1 cellular context compared by ENCODE assay signal in the genomic region with DNA sequence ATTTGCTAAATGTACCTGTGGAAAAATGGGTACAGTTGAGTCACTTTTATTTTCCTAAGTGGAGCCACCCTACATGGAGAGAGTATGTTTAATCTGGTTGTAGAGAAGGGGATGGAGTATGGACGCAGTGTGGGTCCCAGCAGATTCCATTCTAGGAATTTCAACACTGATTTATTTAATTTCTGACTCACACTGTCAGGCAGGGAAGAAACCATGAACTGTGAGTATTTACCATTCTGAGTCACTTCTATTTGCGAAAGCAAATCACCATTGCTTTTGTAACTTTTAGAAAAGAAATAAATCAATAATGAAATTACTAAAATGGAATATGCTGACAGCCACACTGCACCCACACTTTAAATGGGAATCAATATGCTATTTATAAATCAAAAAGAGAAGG.
TF ChIP-seq lines count a peak whose summit lies in the region.

No MANE protein-coding gene starts in this region.

TF ChIP-seq in A549, 52 proteins besides CTCF, POLR2A, EP300 and RAD21 (continued from another document):
- TF ChIP-seq, protein P1, sequence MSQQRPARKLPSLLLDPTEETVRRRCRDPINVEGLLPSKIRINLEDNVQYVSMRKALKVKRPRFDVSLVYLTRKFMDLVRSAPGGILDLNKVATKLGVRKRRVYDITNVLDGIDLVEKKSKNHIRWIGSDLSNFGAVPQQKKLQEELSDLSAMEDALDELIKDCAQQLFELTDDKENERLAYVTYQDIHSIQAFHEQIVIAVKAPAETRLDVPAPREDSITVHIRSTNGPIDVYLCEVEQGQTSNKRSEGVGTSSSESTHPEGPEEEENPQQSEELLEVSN (IDR thresholded peaks at IDR 0.05; ENCODE audit: borderline replicate concordance, low read depth): no peak
- TF ChIP-seq KDM1A (IDR thresholded peaks at IDR 0.05; ENCODE audit: low read depth) (no peak), ZFP36 (IDR thresholded peaks at IDR 0.05; ENCODE audit: borderline replicate concordance, partially characterized antibody) (no peak), NR3C1 (IDR thresholded peaks at IDR 0.05) (no peak), HDAC2 (IDR thresholded peaks at IDR 0.05) (no peak), ESRRA (IDR thresholded peaks at IDR 0.05; ENCODE audit: borderline replicate concordance, low read length) (no peak)
